Comparison of ENCODE assay signal across 10 cellular contexts in genomic region chr5:1112596-1113331, GRCh38. TPM values are rescaled to one million over a fixed set of nuclear protein-coding genes. Genes with fewer than 3 reads are reported as not detected.
DNase-seq lines count a peak whose midpoint lies in the region; ATAC-seq, FAIRE-seq and TF ChIP-seq lines count a peak whose summit lies in the region.
"Had no signal": no experiment of that assay in that cellular context is flagged by ENCODE, and none has a peak within 500 bp of the region (broad histone marks: within the 10 kb centered on the region; RNA-seq: fewer than 3 reads in every experiment).

No MANE protein-coding gene starts in this region.

- H3K9ac ChIP-seq in keratinocyte (ENCODE audit: control insufficient read depth, extremely low read depth, insufficient read depth, low read length): no peak overlapping the region

- no peaks in the 10 kb centered on the region for H3K9me3 ChIP-seq in keratinocyte (ENCODE audit: control insufficient read depth, low read depth, low read length)
- H3K9me3 ChIP-seq: uterus had no signal

- TF ChIP-seq CTCF in C4-2B (conservative IDR thresholded peaks at IDR 0.05) (no peak), keratinocyte (optimal IDR thresholded peaks at IDR 0.05 in 1 of 3, IDR thresholded peaks at IDR 0.05 in 1 of 3, conservative IDR thresholded peaks at IDR 0.05 in 1 of 3; ENCODE audit: extremely low read depth in 1 of 3, insufficient read depth in 2 of 3, low read length in 3 of 3) (no peak)

- ATAC-seq in GM21786 (IDR thresholded peaks at IDR 0.05; ENCODE audit: unreplicated experiment): no peak
- ATAC-seq in HG03095 (IDR thresholded peaks at IDR 0.05; ENCODE audit: unreplicated experiment): no peak
- no peak for ATAC-seq in GM19395 (IDR thresholded peaks at IDR 0.05; ENCODE audit: unreplicated experiment)

- FAIRE-seq in keratinocyte (lab: Jason Lieb, UNC): no peak
- FAIRE-seq: TTC549 had no signal

- H3K27ac ChIP-seq in C4-2B: peak overlapping the region; percentile 6; the same call in 1 of the 2 replicates
- no peak overlapping the region for H3K27ac ChIP-seq in keratinocyte (ENCODE audit: control insufficient read depth, insufficient read depth, low read length)

- H2AFZ ChIP-seq in keratinocyte (ENCODE audit: control insufficient read depth, low read length): no peak overlapping the region

- peak; percentile 76 for DNase-seq in H7
- DNase-seq in RPMI8226: peak; percentile 96
- DNase-seq in keratinocyte (ENCODE audit: low read depth, low spot score): peak; percentile 23
- DNase-seq in anterior cingulate cortex (lab: John Stamatoyannopoulos, UW): no peak

- H3K4me3 ChIP-seq in H7 (ENCODE audit: insufficient read depth, low read depth, low read length) (no peak overlapping the region), keratinocyte (ENCODE audit: control insufficient read depth in 2 of 3, extremely low read depth in 1 of 3, insufficient read depth in 2 of 3, low read depth in 1 of 3, low read length in 3 of 3) (no peak overlapping the region)

- H3K27me3 ChIP-seq in H7 (ENCODE audit: control insufficient read depth, insufficient read depth, low read length): no peaks in the 10 kb centered on the region
- H3K27me3 ChIP-seq in keratinocyte (ENCODE audit: control insufficient read depth, extremely low read depth, insufficient read depth, low read length): peaks cover 25% of the 10 kb centered on the region
- H3K27me3 ChIP-seq: uterus had no signal

- H3K79me2 ChIP-seq in keratinocyte (ENCODE audit: control insufficient read depth, insufficient read depth, low read length): no peaks in the 10 kb centered on the region

- H3K4me2 ChIP-seq in keratinocyte (ENCODE audit: control insufficient read depth, extremely low read depth, insufficient read depth, low read depth, low read length): no peak overlapping the region

- H4K20me1 ChIP-seq in keratinocyte (ENCODE audit: control insufficient read depth, extremely low read depth, insufficient read depth, low read length): no peaks in the 10 kb centered on the region

- H3K36me3 ChIP-seq in H7 (replicated peaks; ENCODE audit: control insufficient read depth, insufficient read depth, low read length): no peaks in the 10 kb centered on the region
- H3K36me3 ChIP-seq in keratinocyte (ENCODE audit: control insufficient read depth in 2 of 2, extremely low read depth in 1 of 2, insufficient read depth in 2 of 2, low read length in 2 of 2): no peaks in the 10 kb centered on the region
- H3K36me3 ChIP-seq: uterus had no signal

- dilution Hi-C loops in keratinocyte (cut with MboI; ENCODE audit: extremely low pct_ligation_motif_present, low sequenced_read_pairs): no loop called here

- no peaks in the 10 kb centered on the region for H3K4me1 ChIP-seq in keratinocyte (ENCODE audit: control insufficient read depth, extremely low read depth, insufficient read depth, low read length)

- no peaks in the 10 kb centered on the region for H3K9me1 ChIP-seq in keratinocyte (ENCODE audit: control insufficient read depth, extremely low read depth, insufficient read depth, low read length)

RNA-seq across cellular contexts. Expression of gene SLC12A7, which starts 0.9 kb away (rescaled TPM):
- 17.7 and 19.8 TPM in 2 replicates for total RNA-seq in H7 (2014; rRNA removed; shearing (Covaris generic))
- 1.5 to 2.4 TPM (median 2.3 TPM) in 3 replicates for polyA plus RNA-seq in keratinocyte
- 10.5 TPM for polyA plus RNA-seq in keratinocyte (2011; ENCODE audit: low read depth)
- 1.0 and 2.4 TPM in 2 replicates for polyA plus RNA-seq in keratinocyte (2011; cell fraction: cytosol; rRNA removed)
- polyA plus RNA-seq in keratinocyte (2011; cell fraction: nucleus; rRNA removed): 10.4 and 14.6 TPM in 2 replicates
- 5.6 and 8.6 TPM in 2 replicates for polyA plus RNA-seq in keratinocyte (2012; ENCODE audit: low replicate concordance)
- polyA minus RNA-seq in keratinocyte: 4.6 to 11.4 TPM (median 5.0 TPM) in 3 replicates
- 6.7 TPM for polyA minus RNA-seq in keratinocyte (2011; cell fraction: cytosol; rRNA and poly(A)+ RNA removed)
- 17.5 and 20.8 TPM in 2 replicates for polyA minus RNA-seq in keratinocyte (2011; cell fraction: nucleus; rRNA and poly(A)+ RNA removed)

Comparison
In these comparisons a context has a peak if more than half of its experiments do, and no peak if none do; other contexts are left out.
1. DNase-seq: peak in H7 (single experiment), RPMI8226 (single experiment) and keratinocyte (single experiment); none in anterior cingulate cortex (0 of 58).